In genomic region chr5:68239485-68239884, GRCh38 we compare ENCODE assay signal across 8 cellular contexts. TPM values are rescaled to one million over a fixed set of nuclear protein-coding genes. Genes with fewer than 3 reads are reported as not detected.
DNase-seq lines count a peak whose midpoint lies in the region; TF ChIP-seq lines count a peak whose summit lies in the region.

No MANE protein-coding gene starts in this region.

- H3K27ac Mint-ChIP-seq in progenitor cell of endocrine pancreas, result peak overlapping the region; percentile 73

- DNase-seq in EL (peak; percentile 81), NCI-H69 (lab: John Stamatoyannopoulos, UW) (peak; percentile 91), fibroblast of the aortic adventitia (ENCODE audit: low read depth) (peak; percentile 80), progenitor cell of endocrine pancreas (ENCODE audit: low spot score, unreplicated experiment) (no peak), tibial nerve (ENCODE audit: low spot score in 2 of 2) (peak; percentile 51 to 77), 8988T (no peak)
- DNase-seq in activated T-cell treated with anti-CD3 and anti-CD28 coated beads, Interleukin-2, amount 50 U/mL, for 1 hour, result peak; percentile 80

- no peaks in the 10 kb centered on the region for H3K36me3 ChIP-seq in HEK293 (ENCODE audit: control insufficient read depth in 2 of 2, insufficient read depth in 1 of 2, low read length in 2 of 2)
- H3K36me3 ChIP-seq in tibial nerve, result peaks cover 0 to 6% (median 0%) of the 10 kb centered on the region in 3 donors

- 2 to 6% methylated on average over 7 of the region's 7 CpGs for WGBS in tibial nerve, 2 donors

- H3K27me3 ChIP-seq in tibial nerve, result no peaks in the 10 kb centered on the region

- CTCF ChIA-PET in HEK293 (lab: Yijun Ruan, JAX), result interaction anchor here (1.7 kb wide), 1 partner anchor 14 kb away, joined by 5 read pairs; no protein-coding TSS in a partner anchor

- peaks cover 16% of the 10 kb centered on the region for H3K4me1 Mint-ChIP-seq in progenitor cell of endocrine pancreas (ENCODE audit: low read depth)

- H3K9me3 Mint-ChIP-seq in progenitor cell of endocrine pancreas (ENCODE audit: low read depth), result no peaks in the 10 kb centered on the region

- POLR2A ChIA-PET in HEK293 (lab: Yijun Ruan, JAX), result interaction anchor here (2.8 kb wide), 1 partner anchor 23 kb away, joined by 18 read pairs; the partner anchor contains the start of gene PIK3R1

- no peak for TF ChIP-seq POLR2A in tibial nerve (IDR thresholded peaks at IDR 0.05)

- peak; percentile 45 to 87 for TF ChIP-seq EP300 in tibial nerve (IDR thresholded peaks at IDR 0.05)

- H3K4me3 ChIP-seq in HEK293 (ENCODE audit: low read depth, low read length) (no peak overlapping the region), fibroblast of the aortic adventitia (ENCODE audit: low read depth, low read length) (peak overlapping the region; percentile 2), tibial nerve (peak overlapping the region in 3 of 4 donors; percentile 4 to 29 (median 8))

- H3K27me3 Mint-ChIP-seq in progenitor cell of endocrine pancreas, result no peaks in the 10 kb centered on the region

- H3K9me3 ChIP-seq in HEK293 (ENCODE audit: control insufficient read depth, insufficient read depth, low read depth, low read length), result no peaks in the 10 kb centered on the region
- H3K9me3 ChIP-seq in tibial nerve, result no peaks in the 10 kb centered on the region

- peaks cover 11% of the 10 kb centered on the region for H3K36me3 Mint-ChIP-seq in progenitor cell of endocrine pancreas (ENCODE audit: insufficient read depth)

- H3K27ac ChIP-seq in HEK293 (ENCODE audit: extremely low read depth, low read depth, low read length) (no peak overlapping the region), tibial nerve (peak overlapping the region; percentile 14 to 81 (median 62))

- TF ChIP-seq CTCF in HEK293 (tag by site-specific recombination; IDR thresholded peaks at IDR 0.05), result no peak
- no peak for TF ChIP-seq CTCF in fibroblast of the aortic adventitia (IDR thresholded peaks at IDR 0.05; ENCODE audit: insufficient read depth, low read length)
- TF ChIP-seq CTCF in progenitor cell of endocrine pancreas (IDR thresholded peaks at IDR 0.05; ENCODE audit: unreplicated experiment), result no peak
- TF ChIP-seq CTCF in tibial nerve (IDR thresholded peaks at IDR 0.05), result peak in 1 of 5 experiments; percentile 14

- H3K4me1 ChIP-seq in HEK293 (ENCODE audit: control insufficient read depth, insufficient read depth, low read length) (peaks cover 25% of the 10 kb centered on the region), tibial nerve (peaks cover 0 to 95% (median 67%) of the 10 kb centered on the region in 4 donors)

- peak overlapping the region; percentile 35 for H3K4me3 Mint-ChIP-seq in progenitor cell of endocrine pancreas (ENCODE audit: low read depth)

TF ChIP-seq in HEK293, 187 proteins besides CTCF, POLR2A, EP300 and RAD21 (continues in another document):
- TF ChIP-seq ZNF302 (tag by site-specific recombination; IDR thresholded peaks at IDR 0.05; ENCODE audit: low read depth) (no peak), ZFP3 (tag by site-specific recombination; IDR thresholded peaks at IDR 0.05; ENCODE audit: low read depth) (no peak), ZNF600 (tag by site-specific recombination; IDR thresholded peaks at IDR 0.05) (0 out of 2 replicates have a peak, but pooled peaks have one; percentile 38), ZNF18 (tag by site-specific recombination; IDR thresholded peaks at IDR 0.05) (peak; percentile 85), ZNF223 (tag by site-specific recombination; IDR thresholded peaks at IDR 0.05) (no peak), ZBTB26 (tag by site-specific recombination; optimal IDR thresholded peaks at IDR 0.05) (no peak), ZNF629 (tag by site-specific recombination; IDR thresholded peaks at IDR 0.05) (peak; percentile 64; the same call in 1 of the 2 replicates), SCRT2 (tag by site-specific recombination; IDR thresholded peaks at IDR 0.05) (0 out of 2 replicates have a peak, but pooled peaks have one; percentile 8), MZF1 (tag by site-specific recombination; IDR thresholded peaks at IDR 0.05; ENCODE audit: borderline replicate concordance) (no peak), ZFP41 (tag by site-specific recombination; IDR thresholded peaks at IDR 0.05; ENCODE audit: borderline replicate concordance) (no peak), ZNF221 (tag by site-specific recombination; IDR thresholded peaks at IDR 0.05; ENCODE audit: borderline replicate concordance) (no peak), SP3 (tag by site-specific recombination; IDR thresholded peaks at IDR 0.05) (no peak), ZNF548 (tag by site-specific recombination; IDR thresholded peaks at IDR 0.05) (no peak), ZNF791 (tag by site-specific recombination; IDR thresholded peaks at IDR 0.05) (no peak), ZNF26 (tag by site-specific recombination; IDR thresholded peaks at IDR 0.05) (no peak), ZNF544 (tag by site-specific recombination; IDR thresholded peaks at IDR 0.05) (no peak), ZNF423 (tag by site-specific recombination; IDR thresholded peaks at IDR 0.05) (peak; percentile 17; the same call in 1 of the 2 replicates), ZFP37 (tag by site-specific recombination; IDR thresholded peaks at IDR 0.05) (0 out of 2 replicates have a peak, but pooled peaks have one; percentile 26), ZBTB20 (tag by site-specific recombination; IDR thresholded peaks at IDR 0.05) (peak; percentile 59; the same call in 1 of the 2 replicates), ZNF404 (tag by site-specific recombination; IDR thresholded peaks at IDR 0.05) (no peak), ZNF311 (tag by site-specific recombination; IDR thresholded peaks at IDR 0.05; ENCODE audit: borderline replicate concordance) (no peak), ZNF514 (tag by site-specific recombination; IDR thresholded peaks at IDR 0.05) (no peak), ZNF274 (IDR thresholded peaks at IDR 0.05; ENCODE audit: low read length) (no peak), ZNF274 (tag by site-specific recombination; IDR thresholded peaks at IDR 0.05; ENCODE audit: borderline replicate concordance) (no peak), INSM2 (tag by site-specific recombination; IDR thresholded peaks at IDR 0.05) (no peak), ZNF10 (tag by site-specific recombination; IDR thresholded peaks at IDR 0.05) (0 out of 2 replicates have a peak, but pooled peaks have one; percentile 43), ZBTB21 (tag by site-specific recombination; IDR thresholded peaks at IDR 0.05) (0 out of 2 replicates have a peak, but pooled peaks have one; percentile 39), EGR2 (tag by site-specific recombination; IDR thresholded peaks at IDR 0.05; ENCODE audit: low read depth) (no peak), ZNF585B (tag by site-specific recombination; IDR thresholded peaks at IDR 0.05) (no peak), ZIC2 (tag by site-specific recombination; IDR thresholded peaks at IDR 0.05) (peak; percentile 63)

RNA-seq across cellular contexts. Expression of gene PIK3R1, which starts 23.9 kb away (rescaled TPM):
- total RNA-seq in fibroblast of the aortic adventitia (ENCODE audit: low replicate concordance), result 45.1 and 281 TPM in 2 replicates
- 76.2 and 89.7 TPM in 2 replicates for total RNA-seq in progenitor cell of endocrine pancreas
- 100 to 1,000 TPM; 166 to 621 (median 433) TPM for total RNA-seq in tibial nerve

Comparison
In these comparisons a context has a peak if more than half of its experiments do, and no peak if none do; other contexts are left out.
1. DNase-seq: peak in EL (single experiment), NCI-H69 (single experiment), activated T-cell treated with anti-CD3 and anti-CD28 coated beads, Interleukin-2, amount 50 U/mL, for 1 hour (single experiment), fibroblast of the aortic adventitia (single experiment) and tibial nerve (2 of 2); none in progenitor cell of endocrine pancreas (single experiment) and 8988T (single experiment).